In the genomic region with DNA sequence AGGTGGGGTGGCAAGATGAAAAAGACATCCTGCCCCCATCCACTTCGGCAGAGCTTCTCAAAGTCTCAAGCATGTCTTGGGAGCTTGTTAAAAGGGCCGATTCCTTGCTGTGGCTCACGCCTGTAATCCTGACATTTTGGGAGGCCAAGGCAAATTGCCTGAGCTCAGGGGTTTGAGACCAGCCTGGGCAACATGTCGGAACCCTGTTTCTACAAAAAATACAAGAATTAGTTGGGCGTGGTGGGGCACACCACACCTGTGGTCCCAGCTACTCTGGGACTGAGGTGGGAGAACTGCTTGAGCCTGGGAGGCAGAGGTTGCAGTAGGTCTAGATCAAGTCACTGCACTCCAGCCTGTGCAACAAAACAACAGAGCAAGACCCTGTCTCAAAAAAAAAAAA, we compare ENCODE assay signal across 14 cellular contexts. TPM values are rescaled to one million over a fixed set of nuclear protein-coding genes. Genes with fewer than 3 reads are reported as not detected.
A peak's percentile ranks its signal among the peaks of the same experiment; 100 is the strongest.
DNase-seq lines count a peak whose midpoint lies in the region; ATAC-seq and TF ChIP-seq lines count a peak whose summit lies in the region.
"Had no signal": no experiment of that assay in that cellular context is flagged by ENCODE, and none has a peak within 500 bp of the region (broad histone marks: within the 10 kb centered on the region; RNA-seq: fewer than 3 reads in every experiment).

No MANE protein-coding gene starts in this region.

- no peak overlapping the region for H3K4me3 ChIP-seq in heart left ventricle
- H3K4me3 ChIP-seq in muscle layer of duodenum (ENCODE audit: low read depth in 1 of 2, low read length in 2 of 2): no peak overlapping the region
- no peak overlapping the region for H3K4me3 ChIP-seq in transverse colon
- H3K4me3 ChIP-seq: psoas muscle had no signal

- no peaks in the 10 kb centered on the region for H3K27me3 ChIP-seq in heart left ventricle
- H3K27me3 ChIP-seq in muscle layer of duodenum (ENCODE audit: low read depth, low read length): no peaks in the 10 kb centered on the region
- no peaks in the 10 kb centered on the region for H3K27me3 ChIP-seq in transverse colon

- in situ Hi-C loops in transverse colon (cut with MboI; ENCODE audit: low pct_ligation_motif_present in 1 of 4, low pct_unique_long_range_greater_than_20kb in 1 of 4, low sequenced_read_pairs in 3 of 4): no loop called here

- peak overlapping the region; percentile 75 for H3K27ac Mint-ChIP-seq in activated T-helper 17 cell treated with anti-CD3 and anti-CD28 coated beads, Interleukin-2, amount 50 U/mL, for 72 hours

- H3K9me3 ChIP-seq in heart left ventricle (no peaks in the 10 kb centered on the region), muscle layer of duodenum (ENCODE audit: control insufficient read depth in 1 of 2, low read length in 2 of 2) (no peaks in the 10 kb centered on the region), transverse colon (no peaks in the 10 kb centered on the region)
- H3K9me3 ChIP-seq: psoas muscle had no signal

- H3K36me3 ChIP-seq in heart left ventricle (peaks cover 2 to 56% (median 49%) of the 10 kb centered on the region in 9 donors), muscle layer of duodenum (ENCODE audit: control insufficient read depth in 1 of 2, insufficient read depth in 2 of 2, low read length in 2 of 2) (peaks cover 28 to 49% of the 10 kb centered on the region in 2 donors), transverse colon (peaks cover 0 to 29% (median 0%) of the 10 kb centered on the region in 4 donors)

- ATAC-seq in heart left ventricle (no peak), Right ventricle myocardium inferior (no peak), HG02885 (IDR thresholded peaks at IDR 0.05; ENCODE audit: poor library complexity, unreplicated experiment) (no peak)
- no peak for ATAC-seq in activated T-helper 17 cell treated with anti-CD3 and anti-CD28 coated beads, Interleukin-2, amount 50 U/mL, for 72 hours (replicated peaks)
- ATAC-seq: psoas muscle had no signal

- intact Hi-C loops in heart left ventricle (cut with DNase I): no loop called here
- intact Hi-C loops in Right ventricle myocardium inferior (cut with DNase I): no loop called here
- intact Hi-C loops in transverse colon (cut with DNase I; ENCODE audit: low total_unique reads): no loop called here

- peak overlapping the region; percentile 25 for H3K4me3 Mint-ChIP-seq in activated T-helper 17 cell treated with anti-CD3 and anti-CD28 coated beads, Interleukin-2, amount 50 U/mL, for 72 hours

- 79 to 89% (median 85%) methylated on average over 5 of the region's 5 CpGs for WGBS in heart left ventricle, 4 donors
- 55% methylated on average over 5 of the region's 5 CpGs; no CpG with 5 or more reads in 1 of the 2 donors for WGBS in transverse colon (ENCODE audit: low coverage in 1 of 2), 2 donors

- no peak for TF ChIP-seq EP300 in transverse colon (IDR thresholded peaks at IDR 0.05; ENCODE audit: low read depth)

- H3K27ac ChIP-seq in heart left ventricle (peak overlapping the region in 9 of 12 donors; percentile 45 to 77 (median 55)), muscle layer of duodenum (ENCODE audit: low read length) (peak overlapping the region; percentile 23), transverse colon (peak overlapping the region; percentile 78 to 81 (median 80))

- TF ChIP-seq CTCF in heart left ventricle (IDR thresholded peaks at IDR 0.05) (no peak), transverse colon (IDR thresholded peaks at IDR 0.05) (no peak)

- peaks cover 4 to 60% (median 38%) of the 10 kb centered on the region in 12 donors for H3K4me1 ChIP-seq in heart left ventricle
- H3K4me1 ChIP-seq in muscle layer of duodenum (ENCODE audit: control insufficient read depth in 1 of 2, insufficient read depth in 2 of 2, low read length in 2 of 2): peaks cover 8 to 23% of the 10 kb centered on the region in 2 donors
- peaks cover 28 to 50% (median 36%) of the 10 kb centered on the region in 4 donors for H3K4me1 ChIP-seq in transverse colon

- peaks cover 20% of the 10 kb centered on the region for H3K4me1 Mint-ChIP-seq in activated T-helper 17 cell treated with anti-CD3 and anti-CD28 coated beads, Interleukin-2, amount 50 U/mL, for 72 hours

- no peaks in the 10 kb centered on the region for H3K27me3 Mint-ChIP-seq in activated T-helper 17 cell treated with anti-CD3 and anti-CD28 coated beads, Interleukin-2, amount 50 U/mL, for 72 hours

- no peaks in the 10 kb centered on the region for H3K9me3 Mint-ChIP-seq in activated T-helper 17 cell treated with anti-CD3 and anti-CD28 coated beads, Interleukin-2, amount 50 U/mL, for 72 hours

- H3K36me3 Mint-ChIP-seq in activated T-helper 17 cell treated with anti-CD3 and anti-CD28 coated beads, Interleukin-2, amount 50 U/mL, for 72 hours (ENCODE audit: low read depth): peaks cover 48% of the 10 kb centered on the region

- no peak for TF ChIP-seq POLR2A in heart left ventricle (IDR thresholded peaks at IDR 0.05)
- TF ChIP-seq POLR2A in transverse colon (IDR thresholded peaks at IDR 0.05): no peak

- DNase-seq in heart left ventricle: no peak
- no peak for DNase-seq in Right ventricle myocardium inferior (ENCODE audit: missing footprints)
- no peak for DNase-seq in transverse colon
- DNase-seq in NCI-H446 treated with DMSO at 0.1 percent for 48 hours (lab: John Stamatoyannopoulos, UW): no peak
- no peak for DNase-seq in mesenteric fat pad (ENCODE audit: low spot score)
- DNase-seq: HCEC 1CT; hypothalamus; NCI-H1105; NCI-H526; stimulated activated CD4-positive, alpha-beta T cell treated with anti-CD3 and anti-CD28 coated beads, Interleukin-2, amount 100 ng/mL, for 24 hours had no signal

RNA-seq across cellular contexts. Expression of a gene that starts 14.5 kb away (rescaled TPM):
- 100 to 1,000 TPM in 6 of 9 donors, 10 to 100 TPM in 3; 91.5 to 225 (median 107) TPM for total RNA-seq in heart left ventricle
- polyA plus RNA-seq in heart left ventricle: 10 to 100 TPM; 38.9 to 94.6 TPM
- total RNA-seq in Right ventricle myocardium inferior: 109 TPM
- 10 to 100 TPM; 60.0 to 73.9 TPM for total RNA-seq in activated T-helper 17 cell treated with anti-CD3 and anti-CD28 coated beads, Interleukin-2, amount 50 U/mL, for 72 hours
- 100 to 1,000 TPM in 1 of 4 donors, 10 to 100 TPM in 3; 59.1 to 108 (median 66.8) TPM for total RNA-seq in transverse colon
- total RNA-seq in mesenteric fat pad: 146 TPM

RNA-seq across cellular contexts. Expression of a gene that starts 55.4 kb away (rescaled TPM):
- 10 to 100 TPM in 7 of 9 donors, 1 to 10 TPM in 2; 5.8 to 17.0 (median 12.6) TPM for total RNA-seq in heart left ventricle
- 10 to 100 TPM in 1 of 2 donors, 1 to 10 TPM in 1; 9.0 to 19.3 TPM for polyA plus RNA-seq in heart left ventricle
- total RNA-seq in Right ventricle myocardium inferior: 15.4 TPM
- 10 to 100 TPM; 14.3 to 14.7 TPM for total RNA-seq in activated T-helper 17 cell treated with anti-CD3 and anti-CD28 coated beads, Interleukin-2, amount 50 U/mL, for 72 hours
- 1 to 10 TPM; 2.2 to 3.4 (median 2.8) TPM for total RNA-seq in transverse colon
- total RNA-seq in mesenteric fat pad: 5.7 TPM

RNA-seq across cellular contexts. Expression of a gene that starts 55.6 kb away (rescaled TPM):
- total RNA-seq in heart left ventricle (1 to 10 TPM in 7 of 9 donors, under 1 TPM in 2; 0.50 to 7.2 (median 2.4) TPM), Right ventricle myocardium inferior (0.68 TPM), transverse colon (10 to 100 TPM in 2 of 4 donors, 1 to 10 TPM in 2; 2.1 to 64.9 (median 7.3) TPM), mesenteric fat pad (7.2 TPM)
- polyA plus RNA-seq in heart left ventricle: 1 to 10 TPM; 1.8 to 5.9 TPM
- total RNA-seq in activated T-helper 17 cell treated with anti-CD3 and anti-CD28 coated beads, Interleukin-2, amount 50 U/mL, for 72 hours: 10 to 100 TPM; 18.0 to 28.0 TPM

Comparison
In these comparisons a context has a peak if more than half of its experiments do, and no peak if none do; other contexts are left out.
1. H3K27ac ChIP-seq: peak in every context shown above with its lines; median percentile 80 in transverse colon; 55 in heart left ventricle; 23 in muscle layer of duodenum.